Comparison of ENCODE assay signal across 9 cellular contexts in the genomic region with DNA sequence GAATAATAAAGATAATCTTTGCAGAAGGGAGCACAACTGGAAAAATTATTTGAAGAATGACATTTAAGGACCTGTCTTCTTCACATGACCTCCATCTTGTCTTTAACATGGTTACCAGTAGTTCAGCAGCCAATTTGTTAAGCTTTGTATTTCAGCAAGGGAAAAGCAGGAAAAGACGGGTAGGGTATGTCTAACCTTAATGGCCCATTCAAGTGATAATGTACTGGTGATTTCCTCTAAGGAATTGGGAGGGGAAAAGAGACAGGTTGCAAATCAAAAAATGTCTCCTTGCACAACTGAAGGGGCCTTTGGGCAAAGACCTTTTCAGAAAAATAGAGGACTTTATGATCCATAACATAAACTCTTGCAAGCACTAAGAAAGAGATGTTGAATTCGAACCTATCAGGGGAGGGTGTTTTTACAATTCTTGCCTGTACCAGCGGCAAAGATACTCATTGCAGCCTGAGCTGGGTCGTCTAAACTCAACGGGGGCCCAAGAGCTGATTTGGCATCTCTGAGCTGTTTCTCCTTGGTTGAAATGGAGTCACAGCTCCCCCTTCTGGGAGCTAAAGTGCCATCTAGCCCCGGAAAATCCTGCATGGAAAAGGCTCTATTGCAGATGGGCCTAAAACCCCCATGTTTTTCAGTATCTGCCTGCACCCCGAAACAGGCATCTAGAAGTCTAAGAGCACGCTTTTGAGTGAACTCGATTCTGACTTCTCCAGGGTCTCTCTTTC. TPM values are rescaled to one million over a fixed set of nuclear protein-coding genes. Genes with fewer than 3 reads are reported as not detected.
A peak's percentile ranks its signal among the peaks of the same experiment; 100 is the strongest.
DNase-seq lines count a peak whose midpoint lies in the region; ATAC-seq, FAIRE-seq and TF ChIP-seq lines count a peak whose summit lies in the region.
"Had no signal": no experiment of that assay in that cellular context is flagged by ENCODE, and none has a peak within 500 bp of the region (broad histone marks: within the 10 kb centered on the region; RNA-seq: fewer than 3 reads in every experiment).

No MANE protein-coding gene starts in this region.

- ATAC-seq in HG02571 (IDR thresholded peaks at IDR 0.05; ENCODE audit: unreplicated experiment) (no peak), GM18858 (IDR thresholded peaks at IDR 0.05; ENCODE audit: unreplicated experiment) (no peak)

- CTCF ChIA-PET in RWPE1 (lab: Yijun Ruan, JAX), result interaction anchor here (0.6 to 1.9 kb wide), 6 partner anchors 10 to 1878 kb away, joined by 3 to 6 read pairs (median 3); no protein-coding TSS in a partner anchor

- no peak overlapping the region; the same call in 1 of the 2 replicates for H3K27ac ChIP-seq in HUES64 (ENCODE audit: low read depth, low read length)
- no peak overlapping the region for H3K27ac ChIP-seq in RWPE1
- H3K27ac ChIP-seq in hepatocyte, result no peak overlapping the region

- 5% methylated on average over 9 of the region's 9 CpGs for WGBS in HUES64
- WGBS in hepatocyte (ENCODE audit: low lambda C conversion rate, missing lambda C conversion rate), result 10% methylated on average over 9 of the region's 9 CpGs

- DNase-seq in DMS53 (lab: John Stamatoyannopoulos, UW), result peak; percentile 83
- no peak for DNase-seq in RWPE1 (ENCODE audit: low spot score)
- peak; percentile 72 for DNase-seq in hepatocyte (ENCODE audit: low spot score)
- peak; percentile 37 for DNase-seq in urothelium cell line (ENCODE audit: low spot score)
- no peak for DNase-seq in DMS79 (lab: John Stamatoyannopoulos, UW)

- H3K9ac ChIP-seq in HUES64 (ENCODE audit: low read depth, low read length), result no peak overlapping the region

- TF ChIP-seq CTCF in RWPE1 (conservative IDR thresholded peaks at IDR 0.05; ENCODE audit: low read depth) (0 out of 2 replicates have a peak, but pooled peaks have one; percentile 27), hepatocyte (IDR thresholded peaks at IDR 0.05; ENCODE audit: poor library complexity) (peak; percentile 71)

- H3K9me2 ChIP-seq in hepatocyte (replicated peaks; ENCODE audit: insufficient read depth), result no peaks in the 10 kb centered on the region

- no peaks in the 10 kb centered on the region for H3K79me2 ChIP-seq in hepatocyte

- no peaks in the 10 kb centered on the region for H3K36me3 ChIP-seq in HUES64 (ENCODE audit: insufficient read depth, low read length)
- H3K36me3 ChIP-seq in hepatocyte (replicated peaks; ENCODE audit: insufficient read depth, low read depth), result no peaks in the 10 kb centered on the region

- H3K27me3 ChIP-seq in HUES64 (ENCODE audit: insufficient read depth, low read length) (peaks cover 33% of the 10 kb centered on the region), hepatocyte (peaks cover 42% of the 10 kb centered on the region)

- no peaks in the 10 kb centered on the region for H3K9me3 ChIP-seq in HUES64 (ENCODE audit: insufficient read depth, low read depth, low read length)
- no peaks in the 10 kb centered on the region for H3K9me3 ChIP-seq in hepatocyte (ENCODE audit: low read depth)

- H4K20me1 ChIP-seq in hepatocyte (ENCODE audit: insufficient read depth, poor library complexity, severe bottlenecking), result no peaks in the 10 kb centered on the region

- no peak overlapping the region for H2AFZ ChIP-seq in hepatocyte

- no peak for FAIRE-seq in urothelium cell line (lab: Jason Lieb, UNC)

- POLR2A ChIA-PET in RWPE1 (lab: Yijun Ruan, JAX; ENCODE audit: low non-redundant PET), result no interaction called here

- H3K4me2 ChIP-seq in hepatocyte, result no peak overlapping the region

- H3K4me1 ChIP-seq in HUES64 (ENCODE audit: insufficient read depth, low read length) (peaks cover 31% of the 10 kb centered on the region), hepatocyte (ENCODE audit: insufficient read depth) (no peaks in the 10 kb centered on the region)

- peak overlapping the region; percentile 36; the same call in 1 of the 2 replicates for H3K4me3 ChIP-seq in HUES64 (ENCODE audit: low read length)
- H3K4me3 ChIP-seq in hepatocyte, result no peak overlapping the region

RNA-seq across cellular contexts. Expression of a gene that starts 3.8 kb away (rescaled TPM):
- polyA plus RNA-seq in HUES64 (2013, experiment 1 of 2), result 16.4 TPM
- polyA plus RNA-seq in HUES64 (2013, experiment 2 of 2), result 13.8 TPM
- total RNA-seq in hepatocyte, result 1.2 and 1.3 TPM in 2 replicates
- 0.64 and 1.8 TPM in 2 replicates for polyA plus RNA-seq in hepatocyte
- total RNA-seq: pulmonary artery endothelial cell had no signal

Comparison
In these comparisons a context has a peak if more than half of its experiments do, and no peak if none do; other contexts are left out.
1. DNase-seq: peak in DMS53 (single experiment), hepatocyte (single experiment) and urothelium cell line (single experiment); none in RWPE1 (single experiment) and DMS79 (single experiment).